ENCODE assay signal across 2 cellular contexts in the genomic region with DNA sequence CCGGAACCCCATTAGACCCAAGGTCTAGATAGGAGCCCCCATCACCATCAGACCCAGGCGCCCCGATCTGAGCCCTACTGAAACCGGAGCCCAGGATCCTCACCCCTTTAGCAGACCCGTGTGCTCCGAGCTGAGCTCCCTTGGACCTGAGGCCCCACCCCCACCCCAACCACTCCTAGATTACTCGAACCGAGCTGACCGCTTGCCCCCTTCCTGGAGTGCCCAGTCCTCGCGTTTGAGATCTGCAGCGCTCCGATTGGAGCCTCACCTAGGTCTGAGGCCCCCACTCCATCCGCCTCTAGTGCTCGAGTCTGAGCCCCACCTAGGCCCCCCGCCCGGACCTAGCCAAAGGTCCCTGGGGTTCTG. TPM values are rescaled to one million over a fixed set of nuclear protein-coding genes. Genes with fewer than 3 reads are reported as not detected.
"Had no signal": no experiment of that assay in that cellular context is flagged by ENCODE, and none has a peak within 500 bp of the region (broad histone marks: within the 10 kb centered on the region; RNA-seq: fewer than 3 reads in every experiment).

No MANE protein-coding gene starts in this region.

RNA-seq across cellular contexts. Expression of a gene that starts 0.4 kb away (rescaled TPM):
- total RNA-seq: activated T-helper 2 cell treated with anti-CD3 and anti-CD28 coated beads, Interferon-gamma antibody, Interleukin-2, Interleukin-4, amounts not matched to agents 10 μg/mL and 5 μg/mL and 100 μg/mL, durations not matched to agents 14 hours and 24 hours and 36 hours; MCF 10A had no signal
